In genomic region chr10:22489975-22490374, GRCh38 we compare ENCODE assay signal across 22 cellular contexts.
DNase-seq lines count a peak whose midpoint lies in the region; ATAC-seq and TF ChIP-seq lines count a peak whose summit lies in the region.
"Had no signal": no experiment of that assay in that cellular context is flagged by ENCODE, and none has a peak within 500 bp of the region (broad histone marks: within the 10 kb centered on the region; RNA-seq: fewer than 3 reads in every experiment).

No MANE protein-coding gene starts in this region.

- TF ChIP-seq CTCF in gastrocnemius medialis (IDR thresholded peaks at IDR 0.05 in 4 of 5, conservative IDR thresholded peaks at IDR 0.05 in 1 of 5), result no peak
- no peak for TF ChIP-seq CTCF in suprapubic skin (IDR thresholded peaks at IDR 0.05)

- H3K4me3 Mint-ChIP-seq in stimulated activated effector memory CD8-positive, alpha-beta T cell treated with anti-CD3 and anti-CD28 coated beads, Interleukin-12 subunit alpha, Interleukin-12 subunit beta, amount 100 ng/mL, for 72 hours, result no peak overlapping the region
- H3K4me3 Mint-ChIP-seq: IgD-negative memory B cell had no signal

- in situ Hi-C loops in gastrocnemius medialis (cut with MboI; ENCODE audit: low sequenced_read_pairs in 4 of 4), result no loop called here

- H3K27ac ChIP-seq in gastrocnemius medialis, result no peak overlapping the region
- no peak overlapping the region for H3K27ac ChIP-seq in suprapubic skin
- H3K27ac ChIP-seq: 22Rv1, C4-2B, PC-9 had no signal

- 95% methylated on average over 3 of the region's 3 CpGs for WGBS in suprapubic skin

- H3K4me3 ChIP-seq in gastrocnemius medialis (no peak overlapping the region), suprapubic skin (no peak overlapping the region)
- H3K4me3 ChIP-seq: HAP-1, MG63, PC-9 had no signal

- no peak for TF ChIP-seq POLR2A in gastrocnemius medialis (IDR thresholded peaks at IDR 0.05)
- TF ChIP-seq POLR2A in suprapubic skin (IDR thresholded peaks at IDR 0.05), result no peak

- H3K9me3 Mint-ChIP-seq in stimulated activated effector memory CD8-positive, alpha-beta T cell treated with anti-CD3 and anti-CD28 coated beads, Interleukin-12 subunit alpha, Interleukin-12 subunit beta, amount 100 ng/mL, for 72 hours, result no peaks in the 10 kb centered on the region
- H3K9me3 Mint-ChIP-seq: IgD-negative memory B cell had no signal

- intact Hi-C loops in gastrocnemius medialis (cut with DNase I; ENCODE audit: low total_unique reads), result no loop called here

- peak; percentile 29 to 50 for ATAC-seq in activated CD4-positive, CD25-positive, alpha-beta regulatory T cell treated with anti-CD3 and anti-CD28 coated beads, Interleukin-2, amount 50 U/mL, for 24 hours
- peak; percentile 39 for ATAC-seq in GM21529 (IDR thresholded peaks at IDR 0.05; ENCODE audit: unreplicated experiment)
- peak; percentile 67 for ATAC-seq in HG02884 (IDR thresholded peaks at IDR 0.05; ENCODE audit: unreplicated experiment)
- peak; percentile 68 for ATAC-seq in stimulated activated effector memory CD8-positive, alpha-beta T cell treated with anti-CD3 and anti-CD28 coated beads, Interleukin-12 subunit alpha, Interleukin-12 subunit beta, amount 100 ng/mL, for 72 hours
- no peak for ATAC-seq in gastrocnemius medialis

- no peak overlapping the region for H3K27ac Mint-ChIP-seq in stimulated activated effector memory CD8-positive, alpha-beta T cell treated with anti-CD3 and anti-CD28 coated beads, Interleukin-12 subunit alpha, Interleukin-12 subunit beta, amount 100 ng/mL, for 72 hours
- H3K27ac Mint-ChIP-seq: IgD-negative memory B cell had no signal

- H3K36me3 ChIP-seq in gastrocnemius medialis, result no peaks in the 10 kb centered on the region
- H3K36me3 ChIP-seq in suprapubic skin, result no peaks in the 10 kb centered on the region
- H3K36me3 ChIP-seq: HAP-1, MG63 had no signal

- no peak for TF ChIP-seq EP300 in suprapubic skin (IDR thresholded peaks at IDR 0.05)

- H3K36me3 Mint-ChIP-seq in stimulated activated effector memory CD8-positive, alpha-beta T cell treated with anti-CD3 and anti-CD28 coated beads, Interleukin-12 subunit alpha, Interleukin-12 subunit beta, amount 100 ng/mL, for 72 hours, result no peaks in the 10 kb centered on the region
- H3K36me3 Mint-ChIP-seq: IgD-negative memory B cell had no signal

- H3K4me1 ChIP-seq in gastrocnemius medialis (no peaks in the 10 kb centered on the region), suprapubic skin (no peaks in the 10 kb centered on the region)
- H3K4me1 ChIP-seq: HAP-1 had no signal

- no peaks in the 10 kb centered on the region for H3K9me3 ChIP-seq in gastrocnemius medialis
- no peaks in the 10 kb centered on the region for H3K9me3 ChIP-seq in suprapubic skin
- H3K9me3 ChIP-seq: HAP-1, MG63 had no signal

- peaks cover 24% of the 10 kb centered on the region for H3K4me1 Mint-ChIP-seq in stimulated activated effector memory CD8-positive, alpha-beta T cell treated with anti-CD3 and anti-CD28 coated beads, Interleukin-12 subunit alpha, Interleukin-12 subunit beta, amount 100 ng/mL, for 72 hours

- H3K27me3 ChIP-seq in gastrocnemius medialis, result no peaks in the 10 kb centered on the region
- H3K27me3 ChIP-seq in suprapubic skin, result no peaks in the 10 kb centered on the region
- H3K27me3 ChIP-seq: MG63 had no signal

- DNase-seq in activated CD4-positive, CD25-positive, alpha-beta regulatory T cell treated with anti-CD3 and anti-CD28 coated beads, Interleukin-2, amount 50 U/mL, for 72 hours, result no peak
- no peak for DNase-seq in stimulated activated effector memory CD8-positive, alpha-beta T cell treated with anti-CD3 and anti-CD28 coated beads, Interleukin-12 subunit alpha, Interleukin-12 subunit beta, amount 100 ng/mL, for 72 hours (ENCODE audit: low spot score in 2 of 2)
- DNase-seq in T-helper 9 cell, result no peak
- DNase-seq in gastrocnemius medialis, result no peak
- DNase-seq in suprapubic skin (ENCODE audit: low spot score in 2 of 2), result no peak
- DNase-seq: AML-193, DMS 273 treated with DMSO at 0.1 percent for 48 hours, DND-41, MG63, NCI-H1048, NCI-H1436, NCI-H1930, NCI-H226, NCI-H524, PC-9 had no signal

Comparison
In these comparisons a context has a peak if more than half of its experiments do, and no peak if none do; other contexts are left out.
1. ATAC-seq: peak in activated CD4-positive, CD25-positive, alpha-beta regulatory T cell treated with anti-CD3 and anti-CD28 coated beads, Interleukin-2, amount 50 U/mL, for 24 hours (2 of 2), GM21529 (single experiment), HG02884 (single experiment) and stimulated activated effector memory CD8-positive, alpha-beta T cell treated with anti-CD3 and anti-CD28 coated beads, Interleukin-12 subunit alpha, Interleukin-12 subunit beta, amount 100 ng/mL, for 72 hours (single experiment); none in gastrocnemius medialis (0 of 2).